15 cellular contexts compared by ENCODE assay signal in genomic region chr3:162492446-162493081, GRCh38.
DNase-seq lines count a peak whose midpoint lies in the region; ATAC-seq and TF ChIP-seq lines count a peak whose summit lies in the region.
"Had no signal": no experiment of that assay in that cellular context is flagged by ENCODE, and none has a peak within 500 bp of the region (broad histone marks: within the 10 kb centered on the region; RNA-seq: fewer than 3 reads in every experiment).

No MANE protein-coding gene starts in this region.

- H3K27me3 Mint-ChIP-seq in activated T-helper 17 cell treated with anti-CD3 and anti-CD28 coated beads, Interleukin-2, amount 50 U/mL, for 72 hours = no peaks in the 10 kb centered on the region
- peaks cover 2% of the 10 kb centered on the region for H3K27me3 Mint-ChIP-seq in endothelial cell (ENCODE audit: unreplicated experiment)
- H3K27me3 Mint-ChIP-seq: activated CD4-positive, alpha-beta T cell treated with anti-CD3 and anti-CD28 coated beads, Interleukin-2, amount 10 ng/mL, durations not matched to agents 7 days and 5 days had no signal

- H3K36me3 Mint-ChIP-seq in activated T-helper 17 cell treated with anti-CD3 and anti-CD28 coated beads, Interleukin-2, amount 50 U/mL, for 72 hours (ENCODE audit: low read depth) = no peaks in the 10 kb centered on the region
- no peaks in the 10 kb centered on the region for H3K36me3 Mint-ChIP-seq in endothelial cell (ENCODE audit: low read depth, unreplicated experiment)

- peak; percentile 96 for ATAC-seq in SK-N-SH treated with all-trans-retinoic acid at 6 μM for 48 hours
- ATAC-seq in activated T-helper 17 cell treated with anti-CD3 and anti-CD28 coated beads, Interleukin-2, amount 50 U/mL, for 72 hours (replicated peaks) = no peak
- ATAC-seq: activated T-cell treated with anti-CD3 and anti-CD28 coated beads, Interleukin-2, amount 50 U/mL, for 72 hours; Panc1 had no signal

- DNase-seq in DMS53 (lab: John Stamatoyannopoulos, UW) (peak; percentile 3), DMS53 treated with DMSO at 0.1 percent for 48 hours (lab: John Stamatoyannopoulos, UW; ENCODE audit: unreplicated experiment) (no peak), fibroblast of peridontal ligament (ENCODE audit: extremely low read depth) (peak; percentile 71), stromal cell of bone marrow (ENCODE audit: low read depth) (peak; percentile 34), endothelial cell (ENCODE audit: low spot score) (no peak), iPS-NIHi7 (ENCODE audit: extremely low spot score) (no peak)
- DNase-seq: activated CD4-positive, alpha-beta T cell treated with anti-CD3 and anti-CD28 coated beads, Interleukin-2, amount 10 ng/mL, durations not matched to agents 7 days and 5 days; activated T-cell treated with anti-CD3 and anti-CD28 coated beads, Interleukin-2, amount 50 U/mL, for 72 hours; anterior cingulate cortex; DMS 273 treated with DMSO at 0.1 percent for 48 hours; left ventricle myocardium inferior; NCI-H524 treated with DMSO at 0.1 percent for 48 hours had no signal

- no peak for TF ChIP-seq CTCF in endothelial cell (IDR thresholded peaks at IDR 0.05; ENCODE audit: unreplicated experiment)

- H3K4me1 Mint-ChIP-seq in activated T-helper 17 cell treated with anti-CD3 and anti-CD28 coated beads, Interleukin-2, amount 50 U/mL, for 72 hours = no peaks in the 10 kb centered on the region
- peaks cover 5% of the 10 kb centered on the region for H3K4me1 Mint-ChIP-seq in endothelial cell (ENCODE audit: unreplicated experiment)
- H3K4me1 Mint-ChIP-seq: activated CD4-positive, alpha-beta T cell treated with anti-CD3 and anti-CD28 coated beads, Interleukin-2, amount 10 ng/mL, durations not matched to agents 7 days and 5 days had no signal

- H3K4me3 Mint-ChIP-seq in activated T-helper 17 cell treated with anti-CD3 and anti-CD28 coated beads, Interleukin-2, amount 50 U/mL, for 72 hours = no peak overlapping the region
- H3K4me3 Mint-ChIP-seq in endothelial cell (ENCODE audit: unreplicated experiment) = no peak overlapping the region
- H3K4me3 Mint-ChIP-seq: activated CD4-positive, alpha-beta T cell treated with anti-CD3 and anti-CD28 coated beads, Interleukin-2, amount 10 ng/mL, durations not matched to agents 7 days and 5 days; activated T-cell treated with anti-CD3 and anti-CD28 coated beads, Interleukin-2, amount 50 U/mL, for 72 hours had no signal

- H3K27ac Mint-ChIP-seq in activated T-helper 17 cell treated with anti-CD3 and anti-CD28 coated beads, Interleukin-2, amount 50 U/mL, for 72 hours = no peak overlapping the region
- no peak overlapping the region for H3K27ac Mint-ChIP-seq in endothelial cell (ENCODE audit: unreplicated experiment)
- H3K27ac Mint-ChIP-seq: activated CD4-positive, alpha-beta T cell treated with anti-CD3 and anti-CD28 coated beads, Interleukin-2, amount 10 ng/mL, durations not matched to agents 7 days and 5 days; activated T-cell treated with anti-CD3 and anti-CD28 coated beads, Interleukin-2, amount 50 U/mL, for 72 hours had no signal

- H3K9me3 Mint-ChIP-seq in activated T-helper 17 cell treated with anti-CD3 and anti-CD28 coated beads, Interleukin-2, amount 50 U/mL, for 72 hours = peaks cover 19% of the 10 kb centered on the region
- H3K9me3 Mint-ChIP-seq in endothelial cell (ENCODE audit: unreplicated experiment) = no peaks in the 10 kb centered on the region

TF ChIP-seq in SK-N-SH treated with all-trans-retinoic acid at 6 μM for 48 hours, 23 proteins besides CTCF, POLR2A, EP300 and RAD21:
- TF ChIP-seq PPARA (CRISPR knock-in tag; IDR thresholded peaks at IDR 0.05; ENCODE audit: borderline replicate concordance) = no peak
- TF ChIP-seq ISL1 (CRISPR knock-in tag; IDR thresholded peaks at IDR 0.05) = 0 out of 2 replicates have a peak, but pooled peaks have one; percentile 11

Comparison
In these comparisons a context has a peak if more than half of its experiments do, and no peak if none do; other contexts are left out.
1. DNase-seq: peak in DMS53 (single experiment), fibroblast of peridontal ligament (single experiment) and stromal cell of bone marrow (single experiment); none in DMS53 treated with DMSO at 0.1 percent for 48 hours (single experiment), endothelial cell (single experiment) and iPS-NIHi7 (single experiment).